ENCODE assay signal across 8 cellular contexts in the genomic region with DNA sequence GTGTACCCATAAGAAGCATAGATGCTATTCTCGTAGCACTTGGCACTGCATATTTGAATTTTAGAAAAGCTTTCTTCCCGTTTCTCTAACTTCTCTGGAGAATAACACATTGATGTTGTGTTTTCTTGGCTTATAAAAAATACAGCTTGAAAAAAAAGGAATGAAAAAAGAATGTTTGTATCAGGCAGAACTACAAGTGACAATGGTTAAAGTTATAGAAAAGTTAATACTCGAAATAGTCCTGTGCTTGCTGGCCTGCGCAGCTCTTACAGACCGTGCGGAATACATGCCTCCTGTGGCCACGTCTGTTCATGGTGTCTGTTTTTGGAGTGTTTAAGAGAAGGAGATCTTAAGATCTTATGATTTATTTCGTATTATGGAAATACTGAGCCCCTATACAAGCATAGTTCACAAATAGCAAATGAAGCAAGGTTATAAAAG. TPM values are rescaled to one million over a fixed set of nuclear protein-coding genes. Genes with fewer than 3 reads are reported as not detected.
DNase-seq lines count a peak whose midpoint lies in the region; ATAC-seq and TF ChIP-seq lines count a peak whose summit lies in the region.

No MANE protein-coding gene starts in this region.

- peaks cover 0 to 5% (median 0%) of the 10 kb centered on the region in 9 donors for H3K36me3 ChIP-seq in heart right ventricle

- peaks cover 0 to 18% (median 0%) of the 10 kb centered on the region in 7 donors for H3K27me3 ChIP-seq in heart right ventricle

- ATAC-seq in HG02588 (IDR thresholded peaks at IDR 0.05; ENCODE audit: unreplicated experiment) (peak; percentile 22), heart right ventricle (peak; percentile 34 to 79 (median 68))

- H3K9me3 ChIP-seq in heart right ventricle = no peaks in the 10 kb centered on the region

- intact Hi-C loops in heart right ventricle (cut with DNase I) = loop anchor here in 2 of 10 donors (1.0 to 5.0 kb wide), 4 partner anchors 37 to 362 kb away; a partner anchor contains a TSS

- no peak for DNase-seq in GM12865 (ENCODE audit: low read depth)
- DNase-seq in heart right ventricle = no peak
- no peak for DNase-seq in skeletal muscle cell (ENCODE audit: low read depth)
- DNase-seq in stimulated activated CD4-positive, alpha-beta T cell treated with anti-CD3 and anti-CD28 coated beads, Interleukin-2, amount 100 ng/mL, for 24 hours = no peak
- DNase-seq in DMS114 treated with DMSO at 0.1 percent for 48 hours (lab: John Stamatoyannopoulos, UW; ENCODE audit: unreplicated experiment) = no peak
- no peak for DNase-seq in NOMO-1 treated with DMSO at 0.1 percent for 48 hours (lab: John Stamatoyannopoulos, UW; ENCODE audit: unreplicated experiment)

- H3K27ac ChIP-seq in heart right ventricle = peak overlapping the region; percentile 71 to 92 (median 88)

- peaks cover 0 to 33% (median 18%) of the 10 kb centered on the region in 9 donors for H3K4me1 ChIP-seq in heart right ventricle

- WGBS in heart right ventricle, 2 donors = 17 to 24% methylated on average over 8 of the region's 8 CpGs

- H3K4me3 ChIP-seq in GM12865 (ENCODE audit: low read depth, low read length) = peak overlapping the region; percentile 85
- H3K4me3 ChIP-seq in WI38 (ENCODE audit: low read depth, low read length) = peak overlapping the region; percentile 85
- H3K4me3 ChIP-seq in heart right ventricle = peak overlapping the region; percentile 42 to 78 (median 70)
- H3K4me3 ChIP-seq in skeletal muscle cell (ENCODE audit: low read depth, low read length) = peak overlapping the region; percentile 56

- TF ChIP-seq CTCF in GM12865 (IDR thresholded peaks at IDR 0.05; ENCODE audit: insufficient read depth, low read depth, low read length, missing control alignments) (no peak), WI38 (IDR thresholded peaks at IDR 0.05; ENCODE audit: low read depth, low read length) (no peak), heart right ventricle (IDR thresholded peaks at IDR 0.05) (peak in 1 of 9 donors; percentile 11)

RNA-seq across cellular contexts. Expression of a gene that starts 0.8 kb away (rescaled TPM):
- total RNA-seq in heart right ventricle = 10 to 100 TPM in 7 of 10 donors, 1 to 10 TPM in 3; 5.6 to 14.1 (median 11.8) TPM
- polyA plus RNA-seq in heart right ventricle = 1 to 10 TPM in 1 of 2 donors, under 1 TPM in 1; 0.84 to 2.6 TPM

RNA-seq across cellular contexts. Expression of a gene that starts 41.1 kb away (rescaled TPM):
- 100 to 1,000 TPM; 118 to 153 (median 130) TPM for total RNA-seq in heart right ventricle
- polyA plus RNA-seq in heart right ventricle = 10 to 100 TPM; 35.3 to 81.1 TPM

RNA-seq across cellular contexts. Expression of a gene that starts 44.9 kb away (rescaled TPM):
- total RNA-seq in heart right ventricle = 10 to 100 TPM in 1 of 10 donors, 1 to 10 TPM in 9; 4.4 to 11.0 (median 8.3) TPM
- polyA plus RNA-seq in heart right ventricle = 10 to 100 TPM in 1 of 2 donors, 1 to 10 TPM in 1; 6.9 to 10.3 TPM
